In the genomic region with DNA sequence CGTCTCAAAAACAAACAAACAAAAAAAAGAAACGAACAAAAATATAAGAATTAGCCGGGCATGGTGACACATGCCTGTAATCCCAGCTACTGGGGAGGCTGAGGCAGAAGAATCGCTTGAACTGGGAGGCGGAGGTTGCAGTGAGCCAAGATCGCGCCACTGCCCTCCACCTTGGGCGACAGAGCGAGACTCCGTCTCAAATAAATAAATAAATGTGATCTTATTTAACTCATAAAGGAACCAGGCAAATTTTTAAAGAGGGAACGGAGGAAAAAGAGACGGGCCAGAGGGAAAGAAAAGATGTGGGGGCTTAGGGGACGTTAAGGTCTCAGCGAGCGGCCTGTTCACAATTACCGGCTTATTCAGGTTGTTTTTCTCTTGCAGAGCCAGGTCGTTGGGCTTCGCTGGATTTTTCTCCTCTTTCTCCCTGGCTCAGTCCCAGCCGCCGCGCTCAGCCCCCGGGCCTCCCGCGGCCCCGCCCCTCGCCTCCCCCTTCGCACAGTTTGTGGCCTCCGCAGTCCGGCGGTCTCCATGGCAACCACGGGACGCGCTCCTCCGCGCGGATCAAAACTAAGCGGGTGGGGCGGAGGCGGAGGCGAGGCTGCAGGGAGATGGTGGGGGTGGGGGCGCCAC, we compare ENCODE assay signal across 9 cellular contexts. TPM values are rescaled to one million over a fixed set of nuclear protein-coding genes. Genes with fewer than 3 reads are reported as not detected.
DNase-seq lines count a peak whose midpoint lies in the region; ATAC-seq, FAIRE-seq and TF ChIP-seq lines count a peak whose summit lies in the region.
"Had no signal": no experiment of that assay in that cellular context is flagged by ENCODE, and none has a peak within 500 bp of the region (broad histone marks: within the 10 kb centered on the region; RNA-seq: fewer than 3 reads in every experiment).

No MANE protein-coding gene starts in this region.

- TF ChIP-seq CTCF in testis (IDR thresholded peaks at IDR 0.05): no peak

- H3K9me3 ChIP-seq in HUES64 (ENCODE audit: insufficient read depth, low read depth, low read length) (no peaks in the 10 kb centered on the region), endocrine pancreas (ENCODE audit: control insufficient read depth, low read length) (no peaks in the 10 kb centered on the region), testis (no peaks in the 10 kb centered on the region)

- H3K4me3 ChIP-seq in HUES64 (ENCODE audit: low read length) (peak overlapping the region; percentile 43), endocrine pancreas (ENCODE audit: control insufficient read depth, insufficient read depth, low read length) (peak overlapping the region; percentile 46), testis (peak overlapping the region; percentile 29 to 58)

- FAIRE-seq in RCC 7860 (lab: Jason Lieb, UNC): no peak

- intact Hi-C loops in testis (cut with DNase I; ENCODE audit: low total_unique reads): no loop called here

- H3K4me1 ChIP-seq in HUES64 (ENCODE audit: insufficient read depth, low read length): no peaks in the 10 kb centered on the region; the same call in 1 of the 2 replicates
- no peaks in the 10 kb centered on the region for H3K4me1 ChIP-seq in endocrine pancreas (ENCODE audit: control insufficient read depth, insufficient read depth, low read length)
- H3K4me1 ChIP-seq in testis: peaks cover 21% of the 10 kb centered on the region

- WGBS in HUES64: 5% methylated on average over 37 of the region's 41 CpGs
- 2 to 3% methylated on average over 18 to 41 of the region's 41 CpGs for WGBS in testis, 2 donors

- DNase-seq in COLO829 (ENCODE audit: low spot score) (peak; percentile 76), RCC 7860 (ENCODE audit: low spot score) (peak; percentile 48), lung microvascular endothelial cell (ENCODE audit: low read depth in 2 of 2) (peak; percentile 29 to 72), testis (peak; percentile 96)
- DNase-seq: naive B cell had no signal

- TF ChIP-seq POLR2A in testis (IDR thresholded peaks at IDR 0.05): no peak

- H3K27ac ChIP-seq in HUES64 (ENCODE audit: low read depth, low read length): peak overlapping the region; percentile 66; the same call in 1 of the 2 replicates
- peak overlapping the region; percentile 66 to 85 for H3K27ac ChIP-seq in testis

- H3K9ac ChIP-seq in HUES64 (ENCODE audit: low read depth, low read length): peak overlapping the region; percentile 67
- H3K9ac ChIP-seq in endocrine pancreas (ENCODE audit: control insufficient read depth, insufficient read depth, low read length): peak overlapping the region; percentile 72

- ATAC-seq in GM21723 (IDR thresholded peaks at IDR 0.05; ENCODE audit: unreplicated experiment) (no peak), HG03378 (IDR thresholded peaks at IDR 0.05; ENCODE audit: unreplicated experiment) (no peak)

- H3K27me3 ChIP-seq in HUES64 (ENCODE audit: insufficient read depth, low read length) (peaks cover 16% of the 10 kb centered on the region; the same call in 1 of the 2 replicates), endocrine pancreas (ENCODE audit: control insufficient read depth, insufficient read depth, low read length) (no peaks in the 10 kb centered on the region), testis (no peaks in the 10 kb centered on the region)

- H3K36me3 ChIP-seq in HUES64 (ENCODE audit: insufficient read depth, low read length) (no peaks in the 10 kb centered on the region), endocrine pancreas (ENCODE audit: control insufficient read depth, insufficient read depth, low read length) (no peaks in the 10 kb centered on the region), testis (ENCODE audit: low read depth, missing control alignments) (no peaks in the 10 kb centered on the region)

RNA-seq across cellular contexts. Expression of a gene that starts 2.8 kb away (rescaled TPM):
- 13.7 TPM for polyA plus RNA-seq in HUES64 (2013, experiment 1 of 2)
- 14.9 TPM for polyA plus RNA-seq in HUES64 (2013, experiment 2 of 2)
- under 0.01 and 0.22 TPM in 2 replicates for total RNA-seq in lung microvascular endothelial cell
- total RNA-seq in testis: 10 to 100 TPM; 23.3 to 33.8 TPM
- 20.1 TPM for polyA plus RNA-seq in testis (ENCODE audit: insufficient read depth, low read depth, low replicate concordance)

RNA-seq across cellular contexts. Expression of a gene that starts 12.5 kb away (rescaled TPM):
- polyA plus RNA-seq in HUES64 (2013, experiment 1 of 2): 0.60 TPM
- 0.51 TPM for polyA plus RNA-seq in HUES64 (2013, experiment 2 of 2)
- total RNA-seq in lung microvascular endothelial cell: not detected in 2 replicates
- total RNA-seq in testis: 1 to 10 TPM; 1.4 to 1.9 TPM
- 1.2 TPM for polyA plus RNA-seq in testis (ENCODE audit: insufficient read depth, low read depth, low replicate concordance)

RNA-seq across cellular contexts. Expression of a gene that starts 55.2 kb away (rescaled TPM):
- 22.9 TPM for polyA plus RNA-seq in HUES64 (2013, experiment 1 of 2)
- 26.9 TPM for polyA plus RNA-seq in HUES64 (2013, experiment 2 of 2)
- total RNA-seq in lung microvascular endothelial cell (under 0.01 TPM in 1 of 2 replicates, not detected in the other), testis (10 to 100 TPM; 34.9 to 44.3 TPM)
- polyA plus RNA-seq in testis (ENCODE audit: insufficient read depth, low read depth, low replicate concordance): 48.1 TPM

Comparison
In these comparisons a context has a peak if more than half of its experiments do, and no peak if none do; other contexts are left out.
1. RNA of a gene that starts 2.8 kb away (total RNA-seq): 23.3 to 33.8 TPM in testis; under 0.01 to 0.22 TPM in lung microvascular endothelial cell; every median in the first group is over 10 times any median in the second.
2. RNA of a gene that starts 55.2 kb away (total RNA-seq): 34.9 to 44.3 TPM in testis; under 0.01 TPM in lung microvascular endothelial cell; every median in the first group is over 10 times any median in the second.
3. Peak in every context shown above with its lines, with median percentiles within 50 percentile points of each other: DNase-seq and H3K4me3 ChIP-seq.